In genomic region chr4:48830706-48831531, GRCh38 we compare ENCODE assay signal across 8 cellular contexts.
A peak's percentile ranks its signal among the peaks of the same experiment; 100 is the strongest.
DNase-seq lines count a peak whose midpoint lies in the region; ATAC-seq lines count a peak whose summit lies in the region.

OCIAD1 (plus strand) TSS chr4:48831088; CDS start chr4:48832625, 1,537 bp downstream.

- peaks cover 23 to 35% (median 32%) of the 10 kb centered on the region in 11 experiments for H3K36me3 ChIP-seq in BLaER1 treated with 17β-estradiol and CSF1 and Interleukin-3, amounts not matched to agents 10 nM and 100 nM

- DNase-seq in NCI-H748 (lab: John Stamatoyannopoulos, UW; ENCODE audit: unreplicated experiment) (peak; percentile 98), dedifferentiated amniotic fluid mesenchymal stem cell (ENCODE audit: extremely low spot score) (peak; percentile 99), left kidney (ENCODE audit: low read depth, low spot score) (peak; percentile 100)
- DNase-seq in activated CD4-positive, alpha-beta T cell treated with anti-CD3 and anti-CD28 coated beads, Interleukin-2, amount 50 U/mL, for 1 hour: peak; percentile 89
- DNase-seq in stimulated activated CD4-positive, alpha-beta T cell treated with anti-CD3 and anti-CD28 coated beads, Interleukin-2, amount 100 ng/mL, for 24 hours: peak; percentile 89 to 93

- H3K4me1 ChIP-seq in BLaER1 treated with 17β-estradiol and CSF1 and Interleukin-3, amounts not matched to agents 10 nM and 100 nM: peaks cover 12 to 22% (median 14%) of the 10 kb centered on the region in 10 experiments

- peak within 1 kb of the TSS; percentile 72 to 97 (median 88) for H3K4me3 ChIP-seq in BLaER1 treated with 17β-estradiol and CSF1 and Interleukin-3, amounts not matched to agents 10 nM and 100 nM

- peak within 1 kb of the TSS; percentile 93 to 100 (median 98) for H3K27ac ChIP-seq in BLaER1 treated with 17β-estradiol and CSF1 and Interleukin-3, amounts not matched to agents 10 nM and 100 nM

- H3K27me3 ChIP-seq in BLaER1 treated with 17β-estradiol and CSF1 and Interleukin-3, amounts not matched to agents 10 nM and 100 nM: no peaks in the 10 kb centered on the region

- peak within 1 kb of the TSS; percentile 90 to 100 (median 98) for H3K9ac ChIP-seq in BLaER1 treated with 17β-estradiol and CSF1 and Interleukin-3, amounts not matched to agents 10 nM and 100 nM

- peak; percentile 98 for ATAC-seq in GM19351 (IDR thresholded peaks at IDR 0.05; ENCODE audit: unreplicated experiment)
- ATAC-seq in HG03521 (IDR thresholded peaks at IDR 0.05; ENCODE audit: unreplicated experiment): peak; percentile 98

- H4K20me1 ChIP-seq in BLaER1 treated with 17β-estradiol and CSF1 and Interleukin-3, amounts not matched to agents 10 nM and 100 nM: 0 out of 22 replicates have a peak, but pooled peaks cover 0 to 4% (median 0%) of the 10 kb centered on the region in 11 experiments

- H3K4me2 ChIP-seq in BLaER1 treated with 17β-estradiol and CSF1 and Interleukin-3, amounts not matched to agents 10 nM and 100 nM: peak within 1 kb of the TSS; percentile 63 to 96 (median 82)

- peaks cover 0 to 13% (median 10%) of the 10 kb centered on the region in 11 experiments; a peak in 14 of 22 replicates for H3K9me3 ChIP-seq in BLaER1 treated with 17β-estradiol and CSF1 and Interleukin-3, amounts not matched to agents 10 nM and 100 nM (replicated peaks in 1 of 11)

Comparison
In these comparisons a context has a peak if more than half of its experiments do, and no peak if none do; other contexts are left out.
1. Peak in every context shown above with its lines: DNase-seq, ATAC-seq, H3K4me3 ChIP-seq and H3K27ac ChIP-seq.